In genomic region chr21:5123655-5124054, GRCh38 we compare ENCODE assay signal across 8 cellular contexts.
DNase-seq lines count a peak whose midpoint lies in the region; ATAC-seq, FAIRE-seq and TF ChIP-seq lines count a peak whose summit lies in the region.
"Not testable (repeated sequence)": the region's sequence is repeated elsewhere in the genome, so short reads cannot be mapped to it uniquely, and the experiment has no call there.

No MANE protein-coding gene starts in this region.

- not testable (repeated sequence) for H3K79me2 ChIP-seq in smooth muscle cell (ENCODE audit: low read depth)

- H3K36me3 ChIP-seq in RWPE2 (ENCODE audit: low read depth); bronchial epithelial cell (ENCODE audit: control insufficient read depth, insufficient read depth, low read length); kidney (ENCODE audit: control insufficient read depth in 1 of 2, insufficient read depth in 2 of 2, low read length in 2 of 2); smooth muscle cell (ENCODE audit: low read depth): not testable (repeated sequence)

- WGBS in smooth muscle cell (ENCODE audit: low lambda C conversion rate) = 47% methylated on average over 6 of the region's 16 CpGs

- intact Hi-C loops in Calu3 (cut with micrococcal nuclease; ENCODE audit: unreplicated experiment); kidney (cut with DNase I): not testable (repeated sequence)

- H3K4me1 Mint-ChIP-seq in Calu3 (ENCODE audit: low read depth, unreplicated experiment); stimulated activated naive B cell treated with anti-CD40 and anti-IgM and Interleukin-4, amounts not matched to agents 10 μg/mL and 1 μg/mL and 100 μg/mL, for 72 hours: not testable (repeated sequence)

- not testable (repeated sequence) for H3K9me3 ChIP-seq in RWPE2 (ENCODE audit: severe bottlenecking); kidney (ENCODE audit: control insufficient read depth in 1 of 2, low read length in 2 of 2); smooth muscle cell (replicated peaks; ENCODE audit: low read depth)

- DNase-seq in Calu3 (peak; percentile 78), RWPE2 (ENCODE audit: low spot score) (peak; percentile 64), activated T-cell treated with anti-CD3 and anti-CD28 coated beads for 1 hour (ENCODE audit: low read depth) (peak; percentile 65), kidney (peak; percentile 92)
- not testable (repeated sequence) for DNase-seq in bronchial epithelial cell (ENCODE audit: low read depth); smooth muscle cell (lab: John Stamatoyannopoulos, UW; ENCODE audit: unreplicated experiment)
- peak; percentile 73 for DNase-seq in stimulated activated naive B cell treated with anti-CD40 and anti-IgM and Interleukin-4, amounts not matched to agents 10 μg/mL and 1 μg/mL and 100 μg/mL, for 72 hours

- H2AFZ ChIP-seq in smooth muscle cell (ENCODE audit: low read depth) = not testable (repeated sequence)

- not testable (repeated sequence) for H3K27me3 ChIP-seq in RWPE2 (ENCODE audit: insufficient read depth, poor library complexity, severe bottlenecking); bronchial epithelial cell (ENCODE audit: control insufficient read depth, insufficient read depth, low read length); smooth muscle cell (ENCODE audit: low read depth)

- H3K9ac ChIP-seq in kidney (ENCODE audit: low read length in 2 of 2); smooth muscle cell (ENCODE audit: low read depth): not testable (repeated sequence)

- TF ChIP-seq CTCF in Calu3 (IDR thresholded peaks at IDR 0.05; ENCODE audit: unreplicated experiment); RWPE2 (IDR thresholded peaks at IDR 0.05; ENCODE audit: poor library complexity, severe bottlenecking): not testable (repeated sequence)
- TF ChIP-seq CTCF in bronchial epithelial cell (IDR thresholded peaks at IDR 0.05; ENCODE audit: insufficient read depth, low read length, severe bottlenecking) (peak; percentile 42), kidney (IDR thresholded peaks at IDR 0.05; ENCODE audit: borderline replicate concordance, extremely low read depth, insufficient read depth) (peak; percentile 35), smooth muscle cell (IDR thresholded peaks at IDR 0.05; ENCODE audit: borderline replicate concordance, insufficient read depth, poor library complexity, severe bottlenecking) (peak; percentile 29)

- BruUV-seq in Calu3 (replicated peaks; lab: Mats Ljungman, UMichigan) = not testable (repeated sequence)

- H4K20me1 ChIP-seq in smooth muscle cell (ENCODE audit: low read depth) = not testable (repeated sequence)

- H3K9me3 Mint-ChIP-seq in Calu3 (ENCODE audit: low read depth, unreplicated experiment); stimulated activated naive B cell treated with anti-CD40 and anti-IgM and Interleukin-4, amounts not matched to agents 10 μg/mL and 1 μg/mL and 100 μg/mL, for 72 hours: not testable (repeated sequence)

- not testable (repeated sequence) for H3K27ac Mint-ChIP-seq in Calu3 (ENCODE audit: unreplicated experiment); stimulated activated naive B cell treated with anti-CD40 and anti-IgM and Interleukin-4, amounts not matched to agents 10 μg/mL and 1 μg/mL and 100 μg/mL, for 72 hours

- H3K4me1 ChIP-seq in RWPE2 (ENCODE audit: insufficient read depth, poor library complexity, severe bottlenecking); kidney (ENCODE audit: control insufficient read depth in 1 of 2, insufficient read depth in 1 of 2, low read depth in 1 of 2, low read length in 2 of 2); smooth muscle cell (ENCODE audit: low read depth): not testable (repeated sequence)

- not testable (repeated sequence) for H3F3A ChIP-seq in smooth muscle cell (ENCODE audit: low read depth)

- CTCF ChIA-PET in Calu3 (lab: Charles Lee) = not testable (repeated sequence)

- not testable (repeated sequence) for FAIRE-seq in bronchial epithelial cell (lab: Jason Lieb, UNC); kidney (lab: Jason Lieb, UNC)

- ATAC-seq in GM21619 (IDR thresholded peaks at IDR 0.05; ENCODE audit: unreplicated experiment) = peak; percentile 39
- peak; percentile 71 for ATAC-seq in RWPE2 (ENCODE audit: low read depth)
- ATAC-seq in stimulated activated naive B cell treated with anti-CD40 and anti-IgM and Interleukin-4, amounts not matched to agents 10 μg/mL and 1 μg/mL and 100 μg/mL, for 72 hours (replicated peaks) = peak; percentile 70 to 74

- H3K27ac ChIP-seq in RWPE2 (ENCODE audit: poor library complexity, severe bottlenecking); kidney (ENCODE audit: low read depth in 2 of 2, low read length in 2 of 2); smooth muscle cell (ENCODE audit: low read depth): not testable (repeated sequence)

- H3K27me3 Mint-ChIP-seq in Calu3 (ENCODE audit: unreplicated experiment); stimulated activated naive B cell treated with anti-CD40 and anti-IgM and Interleukin-4, amounts not matched to agents 10 μg/mL and 1 μg/mL and 100 μg/mL, for 72 hours: not testable (repeated sequence)

- H3K36me3 Mint-ChIP-seq in Calu3 (ENCODE audit: insufficient read depth, unreplicated experiment); stimulated activated naive B cell treated with anti-CD40 and anti-IgM and Interleukin-4, amounts not matched to agents 10 μg/mL and 1 μg/mL and 100 μg/mL, for 72 hours: not testable (repeated sequence)

- not testable (repeated sequence) for H3K4me3 ChIP-seq in RWPE2 (ENCODE audit: severe bottlenecking); bronchial epithelial cell (ENCODE audit: low read depth, low read length); kidney (ENCODE audit: low read length in 2 of 2); smooth muscle cell

- H3K4me3 Mint-ChIP-seq in Calu3 (ENCODE audit: low read depth, unreplicated experiment); stimulated activated naive B cell treated with anti-CD40 and anti-IgM and Interleukin-4, amounts not matched to agents 10 μg/mL and 1 μg/mL and 100 μg/mL, for 72 hours: not testable (repeated sequence)

- not testable (repeated sequence) for H3K4me2 ChIP-seq in smooth muscle cell
